3 cellular contexts compared by ENCODE assay signal in genomic region chr6:156056085-156056484, GRCh38.
"Had no signal": no experiment of that assay in that cellular context is flagged by ENCODE, and none has a peak within 500 bp of the region (broad histone marks: within the 10 kb centered on the region; RNA-seq: fewer than 3 reads in every experiment).

No MANE protein-coding gene starts in this region.

- H3K4me3 ChIP-seq: GM12878 had no signal

- ATAC-seq: GM12878 had no signal

- DNase-seq: GDM1, GF-D8 had no signal
